ENCODE assay signal across 17 cellular contexts in genomic region chr4:129282293-129282692, GRCh38.
"Had no signal": no experiment of that assay in that cellular context is flagged by ENCODE, and none has a peak within 500 bp of the region (broad histone marks: within the 10 kb centered on the region; RNA-seq: fewer than 3 reads in every experiment).

No MANE protein-coding gene starts in this region.

- DNase-seq: KBM-7; MV-4-11; NCI-H1092; NCI-H1105 treated with DMSO at 0.1 percent for 48 hours; NCI-H1436 treated with DMSO at 0.1 percent for 48 hours; NCI-H187; NCI-H2029; NCI-H2107; NCI-H345; NCI-H446 treated with DMSO at 0.1 percent for 48 hours; NCI-H510A treated with DMSO at 0.1 percent for 48 hours; NCI-H526; NCI-H748 treated with DMSO at 0.1 percent for 48 hours; NK-92 treated with Interleukin-12 subunit alpha and Interleukin-12 subunit beta, amount 100 ng/mL, for 24 hours; PC-3; SHP77 treated with DMSO at 0.1 percent for 48 hours; T-helper 2 cell had no signal
